15 cellular contexts compared by ENCODE assay signal in the genomic region with DNA sequence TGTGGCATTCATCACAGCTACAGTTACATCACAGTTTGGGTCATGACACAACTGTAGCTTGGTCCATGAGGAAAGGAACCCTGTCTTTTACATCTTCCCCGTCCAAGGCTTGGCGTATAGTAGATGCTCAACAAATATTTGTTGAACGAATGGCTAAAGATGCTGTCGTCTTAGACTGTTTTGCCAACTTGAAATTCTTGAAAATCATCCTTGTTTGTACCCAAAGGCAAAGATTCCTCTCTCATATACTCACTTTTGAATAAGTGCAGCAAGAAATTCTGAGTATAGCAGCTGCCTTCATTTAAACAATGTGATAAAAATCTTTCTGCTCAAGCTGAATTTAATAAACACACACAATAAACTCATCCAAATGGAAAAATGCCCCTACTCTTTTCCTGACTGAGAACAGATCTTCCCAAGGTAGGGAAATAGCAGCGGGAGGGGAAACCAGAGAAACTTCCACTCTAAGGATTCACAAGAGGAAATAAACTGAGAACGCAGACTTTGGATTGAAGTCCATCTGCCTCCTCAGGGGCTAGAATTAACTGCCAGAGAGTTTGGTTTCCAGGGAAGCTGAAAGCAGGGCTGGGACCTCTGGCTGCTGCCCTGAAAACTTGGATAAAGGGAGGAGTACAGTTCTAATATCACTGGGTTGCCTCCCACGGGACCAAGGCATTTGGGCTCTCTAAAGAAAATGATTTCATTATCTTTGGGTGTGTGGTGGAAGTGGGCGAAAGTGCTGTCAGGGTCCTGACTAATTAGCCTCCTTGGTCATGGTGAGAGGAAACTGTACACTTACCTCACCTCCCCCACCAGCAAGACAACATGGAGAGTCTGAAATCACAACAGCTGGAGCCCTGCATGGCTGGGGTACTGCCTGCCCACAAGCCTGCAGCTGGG.
DNase-seq lines count a peak whose midpoint lies in the region; ATAC-seq, FAIRE-seq and TF ChIP-seq lines count a peak whose summit lies in the region.
"Had no signal": no experiment of that assay in that cellular context is flagged by ENCODE, and none has a peak within 500 bp of the region (broad histone marks: within the 10 kb centered on the region; RNA-seq: fewer than 3 reads in every experiment).

No MANE protein-coding gene starts in this region.

- H3K4me3 ChIP-seq in coronary artery: no peak overlapping the region
- H3K4me3 ChIP-seq in small intestine (ENCODE audit: low read depth in 1 of 2, low read length in 2 of 2): no peak overlapping the region

- no peaks in the 10 kb centered on the region for H3K9me3 ChIP-seq in small intestine (ENCODE audit: control insufficient read depth, low read depth)

- WGBS in small intestine, 3 donors: 56 to 60% (median 56%) methylated on average over 8 of the region's 8 CpGs

- H3K27me3 ChIP-seq in small intestine (ENCODE audit: control insufficient read depth in 2 of 2, insufficient read depth in 2 of 2, low read length in 2 of 2): no peaks in the 10 kb centered on the region
- H3K27me3 ChIP-seq: brain microvascular endothelial cell had no signal

- H3K27ac ChIP-seq in coronary artery: peak overlapping the region; percentile 84 to 94
- peak overlapping the region in 1 of 2 donors; percentile 28 for H3K27ac ChIP-seq in small intestine (ENCODE audit: low read depth in 1 of 2, low read length in 1 of 2)
- H3K27ac ChIP-seq: brain microvascular endothelial cell had no signal

- H3K36me3 ChIP-seq in small intestine (ENCODE audit: control insufficient read depth in 2 of 2, insufficient read depth in 2 of 2, low read length in 2 of 2): no peaks in the 10 kb centered on the region
- H3K36me3 ChIP-seq: brain microvascular endothelial cell had no signal

- no peak for FAIRE-seq in small intestine (lab: Jason Lieb, UNC)
- FAIRE-seq: GM12891 had no signal

- ATAC-seq in HG03432 (IDR thresholded peaks at IDR 0.05; ENCODE audit: unreplicated experiment) (peak; percentile 31), GM18870 (IDR thresholded peaks at IDR 0.05; ENCODE audit: unreplicated experiment) (no peak), GM21723 (IDR thresholded peaks at IDR 0.05; ENCODE audit: unreplicated experiment) (no peak), HG02610 (IDR thresholded peaks at IDR 0.05; ENCODE audit: unreplicated experiment) (no peak), HG03108 (IDR thresholded peaks at IDR 0.05; ENCODE audit: unreplicated experiment) (no peak)
- ATAC-seq: activated CD4-positive, CD25-positive, alpha-beta regulatory T cell treated with anti-CD3 and anti-CD28 coated beads, Interleukin-2, amount 50 U/mL, for 24 hours had no signal

- DNase-seq in coronary artery (ENCODE audit: low spot score): no peak
- DNase-seq in medulla oblongata (ENCODE audit: extremely low spot score): peak; percentile 49
- peak; percentile 16 for DNase-seq in small intestine
- DNase-seq: brain microvascular endothelial cell; CD8-positive, alpha-beta memory T cell; NCI-H2029 treated with DMSO at 0.1 percent for 48 hours; stimulated activated CD4-positive, alpha-beta T cell treated with anti-CD3 and anti-CD28 coated beads, Interleukin-15, amount 100 ng/mL, for 24 hours; substantia nigra had no signal

- no peaks in the 10 kb centered on the region for H3K4me1 ChIP-seq in small intestine (ENCODE audit: control insufficient read depth in 2 of 2, insufficient read depth in 1 of 2, low read depth in 1 of 2, low read length in 1 of 2)

- no peak for TF ChIP-seq CTCF in coronary artery (IDR thresholded peaks at IDR 0.05)
